14 cellular contexts compared by ENCODE assay signal in genomic region chr4:88353324-88353723, GRCh38. TPM values are rescaled to one million over a fixed set of nuclear protein-coding genes. Genes with fewer than 3 reads are reported as not detected.
DNase-seq lines count a peak whose midpoint lies in the region; ATAC-seq, FAIRE-seq and TF ChIP-seq lines count a peak whose summit lies in the region.
"Had no signal": no experiment of that assay in that cellular context is flagged by ENCODE, and none has a peak within 500 bp of the region (broad histone marks: within the 10 kb centered on the region; RNA-seq: fewer than 3 reads in every experiment).

No MANE protein-coding gene starts in this region.

- no peak overlapping the region for H3K27ac ChIP-seq in HEK293 (ENCODE audit: extremely low read depth, low read depth, low read length)
- no peak overlapping the region for H3K27ac ChIP-seq in OCI-LY7 (ENCODE audit: low read depth, low read length, poor library complexity, severe bottlenecking)
- H3K27ac ChIP-seq in endothelial cell of umbilical vein (ENCODE audit: insufficient read depth, low read depth, low read length), result no peak overlapping the region
- no peak overlapping the region for H3K27ac ChIP-seq in ovary
- H3K27ac ChIP-seq: BLaER1 treated with 17β-estradiol and CSF1 and Interleukin-3, amounts not matched to agents 10 nM and 100 nM; HL-60 had no signal

- DNase-seq in OCI-LY7 (ENCODE audit: low spot score), result peak; percentile 29
- peak; percentile 6 for DNase-seq in endothelial cell of umbilical vein (ENCODE audit: low read depth, low spot score)
- no peak for DNase-seq in ovary
- no peak for DNase-seq in NCI-H345 (lab: John Stamatoyannopoulos, UW)
- no peak for DNase-seq in left lobe of liver (ENCODE audit: low spot score)
- DNase-seq: Calu3; CD8-positive, alpha-beta T cell; GDM1; H9 had no signal

- H3K27me3 ChIP-seq in endothelial cell of umbilical vein (ENCODE audit: control insufficient read depth in 2 of 2, insufficient read depth in 2 of 2, low read length in 2 of 2) (no peaks in the 10 kb centered on the region), ovary (no peaks in the 10 kb centered on the region)
- H3K27me3 ChIP-seq: BLaER1 treated with 17β-estradiol and CSF1 and Interleukin-3, amounts not matched to agents 10 nM and 100 nM had no signal

- H3K9ac ChIP-seq in endothelial cell of umbilical vein (replicated peaks; ENCODE audit: extremely low read depth, insufficient read depth, low read length), result no peak overlapping the region
- H3K9ac ChIP-seq: BLaER1 treated with 17β-estradiol and CSF1 and Interleukin-3, amounts not matched to agents 10 nM and 100 nM had no signal

- dilution Hi-C loops in endothelial cell of umbilical vein (cut with MboI; ENCODE audit: extremely low pct_ligation_motif_present, low sequenced_read_pairs), result no loop called here

- H3K36me3 ChIP-seq in HEK293 (ENCODE audit: control insufficient read depth in 2 of 2, insufficient read depth in 1 of 2, low read length in 2 of 2), result no peaks in the 10 kb centered on the region
- no peaks in the 10 kb centered on the region for H3K36me3 ChIP-seq in OCI-LY7 (ENCODE audit: insufficient read depth, low read length)
- no peaks in the 10 kb centered on the region for H3K36me3 ChIP-seq in endothelial cell of umbilical vein (ENCODE audit: control insufficient read depth in 2 of 2, extremely low read depth in 1 of 2, insufficient read depth in 2 of 2, low read length in 2 of 2)
- H3K36me3 ChIP-seq in ovary, result no peaks in the 10 kb centered on the region

- no peak for TF ChIP-seq EP300 in ovary (IDR thresholded peaks at IDR 0.05)

- peak; percentile 4 for FAIRE-seq in endothelial cell of umbilical vein (lab: Jason Lieb, UNC)
- FAIRE-seq: GM12892, H1 had no signal

- H3K4me3 ChIP-seq in HEK293 (ENCODE audit: low read depth, low read length) (no peak overlapping the region), OCI-LY7 (ENCODE audit: low read depth, low read length, poor library complexity, severe bottlenecking) (no peak overlapping the region), endothelial cell of umbilical vein (replicated peaks in 1 of 3; ENCODE audit: insufficient read depth in 1 of 3, low read depth in 1 of 3, low read length in 3 of 3) (no peak overlapping the region), ovary (no peak overlapping the region)
- H3K4me3 ChIP-seq: BLaER1 treated with 17β-estradiol and CSF1 and Interleukin-3, amounts not matched to agents 10 nM and 100 nM had no signal

- H4K20me1 ChIP-seq in OCI-LY7 (ENCODE audit: insufficient read depth, low read length) (no peaks in the 10 kb centered on the region), endothelial cell of umbilical vein (replicated peaks; ENCODE audit: control insufficient read depth, extremely low read depth, insufficient read depth, low read length) (no peaks in the 10 kb centered on the region)
- H4K20me1 ChIP-seq: BLaER1 treated with 17β-estradiol and CSF1 and Interleukin-3, amounts not matched to agents 10 nM and 100 nM had no signal

- H3K4me2 ChIP-seq in OCI-LY7 (ENCODE audit: low read length) (no peak overlapping the region), endothelial cell of umbilical vein (ENCODE audit: insufficient read depth, low read length) (no peak overlapping the region)
- H3K4me2 ChIP-seq: BLaER1 treated with 17β-estradiol and CSF1 and Interleukin-3, amounts not matched to agents 10 nM and 100 nM had no signal

- H3K79me2 ChIP-seq in OCI-LY7 (ENCODE audit: insufficient read depth, low read depth, low read length), result no peaks in the 10 kb centered on the region
- no peaks in the 10 kb centered on the region for H3K79me2 ChIP-seq in endothelial cell of umbilical vein (ENCODE audit: control insufficient read depth, insufficient read depth, low read length)

- TF ChIP-seq CTCF in HEK293 (tag by site-specific recombination; IDR thresholded peaks at IDR 0.05), result no peak
- TF ChIP-seq CTCF in OCI-LY7 (conservative IDR thresholded peaks at IDR 0.05; ENCODE audit: low read length), result no peak
- no peak for TF ChIP-seq CTCF in endothelial cell of umbilical vein (IDR thresholded peaks at IDR 0.05; ENCODE audit: extremely low read depth in 1 of 2, insufficient read depth in 1 of 2, low read depth in 1 of 2, low read length in 2 of 2)
- TF ChIP-seq CTCF in ovary (IDR thresholded peaks at IDR 0.05), result no peak

- TF ChIP-seq POLR2A in endothelial cell of umbilical vein (IDR thresholded peaks at IDR 0.05; ENCODE audit: low read depth, low read length), result no peak
- TF ChIP-seq POLR2A in ovary (IDR thresholded peaks at IDR 0.05), result no peak

- H3K9me3 ChIP-seq in HEK293 (ENCODE audit: control insufficient read depth, insufficient read depth, low read depth, low read length) (no peaks in the 10 kb centered on the region), OCI-LY7 (ENCODE audit: low read length) (peaks cover 30% of the 10 kb centered on the region), endothelial cell of umbilical vein (replicated peaks; ENCODE audit: control insufficient read depth, insufficient read depth, low read length) (no peaks in the 10 kb centered on the region), ovary (no peaks in the 10 kb centered on the region)

- CTCF ChIA-PET in HEK293 (lab: Yijun Ruan, JAX) (no interaction called here), OCI-LY7 (lab: Charles Lee; ENCODE audit: unreplicated experiment) (no interaction called here), endothelial cell of umbilical vein (lab: Charles Lee) (interaction anchor here (1.9 kb wide), 1 partner anchor 16 kb away, joined by 4 read pairs; no protein-coding TSS in a partner anchor)

- H3K4me1 ChIP-seq in HEK293 (ENCODE audit: control insufficient read depth, insufficient read depth, low read length) (no peaks in the 10 kb centered on the region), OCI-LY7 (ENCODE audit: insufficient read depth, low read length, poor library complexity, severe bottlenecking) (no peaks in the 10 kb centered on the region), endothelial cell of umbilical vein (ENCODE audit: control insufficient read depth, extremely low read depth, insufficient read depth, low read length) (no peaks in the 10 kb centered on the region), ovary (ENCODE audit: insufficient read depth) (no peaks in the 10 kb centered on the region)
- H3K4me1 ChIP-seq: BLaER1 treated with 17β-estradiol and CSF1 and Interleukin-3, amounts not matched to agents 10 nM and 100 nM had no signal

- intact Hi-C loops in OCI-LY7 (cut with micrococcal nuclease; ENCODE audit: unreplicated experiment), result no loop called here
- intact Hi-C loops in endothelial cell of umbilical vein (cut with micrococcal nuclease), result no loop called here
- intact Hi-C loops in ovary (cut with DNase I), result no loop called here

- no peaks in the 10 kb centered on the region for H3K9me2 ChIP-seq in OCI-LY7 (ENCODE audit: insufficient read depth, low read length)

- H3K9me1 ChIP-seq in endothelial cell of umbilical vein (replicated peaks; ENCODE audit: control insufficient read depth, extremely low read depth, insufficient read depth, low read length), result no peaks in the 10 kb centered on the region

- H2AFZ ChIP-seq in OCI-LY7 (ENCODE audit: low read length), result no peak overlapping the region
- no peak overlapping the region for H2AFZ ChIP-seq in endothelial cell of umbilical vein (ENCODE audit: low read depth, low read length)

- ATAC-seq in left lobe of liver, result no peak
- ATAC-seq: CD8-positive, alpha-beta T cell had no signal

- BruUV-seq in OCI-LY7 (replicated peaks; lab: Mats Ljungman, UMichigan) (no TSS peak), endothelial cell of umbilical vein (replicated peaks; lab: Mats Ljungman, UMichigan) (no TSS peak)

- POLR2A ChIA-PET in HEK293 (lab: Yijun Ruan, JAX) (no interaction called here), OCI-LY7 (lab: Charles Lee) (no interaction called here), endothelial cell of umbilical vein (lab: Charles Lee) (no interaction called here)

TF ChIP-seq in HEK293, 187 proteins besides CTCF, POLR2A, EP300 and RAD21 (continues in another document):
- peak; percentile 96 for TF ChIP-seq SETDB1 (IDR thresholded peaks at IDR 0.05; ENCODE audit: insufficient read length, low read length)

TF ChIP-seq in endothelial cell of umbilical vein, 7 proteins besides CTCF, POLR2A, EP300 and RAD21:
- TF ChIP-seq FOS (IDR thresholded peaks at IDR 0.05; ENCODE audit: borderline replicate concordance, insufficient read depth, low read length) (no peak), EZH2 (IDR thresholded peaks at IDR 0.05; ENCODE audit: borderline replicate concordance, low read depth, low read length, severe bottlenecking) (no peak), GATA2 (IDR thresholded peaks at IDR 0.05; ENCODE audit: insufficient read depth, insufficient read length, low read depth, low read length) (no peak), POLR2AphosphoS5 (IDR thresholded peaks at IDR 0.05; ENCODE audit: insufficient read depth, low read depth, low read length) (no peak), MYC (IDR thresholded peaks at IDR 0.05; ENCODE audit: low read depth, low read length) (no peak), JUN (IDR thresholded peaks at IDR 0.05; ENCODE audit: borderline replicate concordance, insufficient read depth, insufficient read length, low read depth) (no peak)
- TF ChIP-seq, protein P1, sequence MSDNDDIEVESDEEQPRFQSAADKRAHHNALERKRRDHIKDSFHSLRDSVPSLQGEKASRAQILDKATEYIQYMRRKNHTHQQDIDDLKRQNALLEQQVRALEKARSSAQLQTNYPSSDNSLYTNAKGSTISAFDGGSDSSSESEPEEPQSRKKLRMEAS (IDR thresholded peaks at IDR 0.05; ENCODE audit: insufficient read depth, insufficient read length), result no peak
TF ChIP-seq in endothelial cell of umbilical vein: peak in this region for 0.

RNA-seq across cellular contexts. Expression of gene HERC6, which starts 25.3 kb away (rescaled TPM):
- 0.09 and 0.28 TPM in 2 replicates for total RNA-seq in OCI-LY7 (2014; rRNA removed; shearing (Covaris generic))
- total RNA-seq in OCI-LY7 (2022) (0.18 and 0.51 TPM in 2 replicates), endothelial cell of umbilical vein (4.1 and 5.0 TPM in 2 replicates), ovary (10 to 100 TPM in 6 of 7 donors, 1 to 10 TPM in 1; 9.4 to 14.9 (median 10.8) TPM), left lobe of liver (3.0 TPM)
- polyA plus RNA-seq in endothelial cell of umbilical vein (1.9 and 2.1 TPM in 2 replicates), ovary (10 to 100 TPM in 1 of 2 donors, 1 to 10 TPM in 1; 9.1 to 24.5 TPM)
- 2.3 and 2.6 TPM in 2 replicates for polyA plus RNA-seq in endothelial cell of umbilical vein (2011; cell fraction: cytosol; rRNA removed)
- 3.4 and 5.1 TPM in 2 replicates for polyA plus RNA-seq in endothelial cell of umbilical vein (2011; cell fraction: nucleus; rRNA removed)
- 2.0 and 3.7 TPM in 2 replicates for polyA plus RNA-seq in endothelial cell of umbilical vein (2012)
- polyA minus RNA-seq in endothelial cell of umbilical vein, result 4.7 and 6.3 TPM in 2 replicates
- polyA minus RNA-seq in endothelial cell of umbilical vein (2011; cell fraction: cytosol; rRNA and poly(A)+ RNA removed), result 3.9 TPM
- polyA minus RNA-seq in endothelial cell of umbilical vein (2011; cell fraction: nucleus; rRNA and poly(A)+ RNA removed), result 5.9 and 7.4 TPM in 2 replicates

Comparison
In these comparisons a context has a peak if more than half of its experiments do, and no peak if none do; other contexts are left out.
1. DNase-seq: peak in OCI-LY7 (single experiment) and endothelial cell of umbilical vein (single experiment); none in ovary (0 of 5), NCI-H345 (single experiment) and left lobe of liver (single experiment).